In the genomic region with DNA sequence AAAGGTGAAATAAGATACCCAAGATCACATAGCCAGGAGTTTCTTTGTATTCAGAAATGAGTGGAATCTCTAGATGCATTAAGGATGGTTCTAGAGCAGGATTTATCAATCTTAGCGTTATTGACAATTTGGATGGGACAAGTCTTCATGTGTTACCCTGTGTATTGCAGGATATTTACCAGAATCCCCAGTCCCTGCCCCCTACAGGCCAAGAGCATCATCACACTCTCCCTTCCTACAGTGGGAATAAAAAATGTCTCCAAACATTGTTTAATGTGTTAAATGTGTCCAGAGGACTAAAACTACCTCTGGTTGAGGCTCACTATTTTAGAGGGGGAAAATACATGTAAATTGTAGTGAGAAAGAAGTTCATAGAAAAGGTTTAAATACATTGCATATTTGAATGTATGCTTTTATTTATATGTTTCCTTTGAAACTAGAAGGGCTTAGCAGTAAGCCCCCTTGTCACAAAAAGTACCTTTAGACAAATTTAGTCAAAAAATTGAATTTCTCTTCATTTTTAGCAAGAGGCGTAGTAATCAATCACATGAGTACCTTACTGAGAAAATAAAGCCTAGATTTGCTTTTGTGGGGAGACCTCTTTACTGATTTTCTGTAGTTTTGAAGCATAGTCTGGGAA, we compare ENCODE assay signal across 8 cellular contexts.
DNase-seq lines count a peak whose midpoint lies in the region; ATAC-seq, FAIRE-seq and TF ChIP-seq lines count a peak whose summit lies in the region.

No MANE protein-coding gene starts in this region.

- peak; percentile 81 for FAIRE-seq in G401.6 (lab: Jason Lieb, UNC)

- no peak overlapping the region for H3K4me3 ChIP-seq in fibroblast of pulmonary artery (replicated peaks; ENCODE audit: low read depth, low read length)

- CTCF ChIA-PET in activated CD4-positive, alpha-beta T cell treated with anti-CD3 and anti-CD28 coated beads for 36 hours (lab: Charles Lee): interaction anchor here (0.7 to 1.4 kb wide), 3 partner anchors 9 to 179 kb away, joined by 3 to 5 read pairs (median 4); no protein-coding TSS in a partner anchor

- H3K36me3 Mint-ChIP-seq in activated CD4-positive, alpha-beta T cell treated with anti-CD3 and anti-CD28 coated beads for 36 hours (ENCODE audit: low read depth): peaks cover 22% of the 10 kb centered on the region
- H3K36me3 Mint-ChIP-seq in stimulated activated memory B cell treated with anti-CD40 and anti-IgM and Interleukin-4, amounts not matched to agents 10 μg/mL and 1 μg/mL and 100 μg/mL, for 72 hours: peaks cover 27% of the 10 kb centered on the region

- H3K27me3 Mint-ChIP-seq in activated CD4-positive, alpha-beta T cell treated with anti-CD3 and anti-CD28 coated beads for 36 hours: no peaks in the 10 kb centered on the region
- H3K27me3 Mint-ChIP-seq in stimulated activated memory B cell treated with anti-CD40 and anti-IgM and Interleukin-4, amounts not matched to agents 10 μg/mL and 1 μg/mL and 100 μg/mL, for 72 hours: no peaks in the 10 kb centered on the region

- peaks cover 1% of the 10 kb centered on the region for H3K4me1 Mint-ChIP-seq in activated CD4-positive, alpha-beta T cell treated with anti-CD3 and anti-CD28 coated beads for 36 hours
- H3K4me1 Mint-ChIP-seq in stimulated activated memory B cell treated with anti-CD40 and anti-IgM and Interleukin-4, amounts not matched to agents 10 μg/mL and 1 μg/mL and 100 μg/mL, for 72 hours: peaks cover 3% of the 10 kb centered on the region

- DNase-seq in LHCN-M2 (ENCODE audit: low read depth) (peak; percentile 36), fibroblast of pulmonary artery (ENCODE audit: low read depth) (peak; percentile 55), renal cortical epithelial cell (ENCODE audit: low read depth) (peak; percentile 38)
- peak; percentile 52 for DNase-seq in activated CD4-positive, alpha-beta T cell treated with anti-CD3 and anti-CD28 coated beads for 36 hours

- H3K9me3 Mint-ChIP-seq in activated CD4-positive, alpha-beta T cell treated with anti-CD3 and anti-CD28 coated beads for 36 hours (ENCODE audit: low read depth): no peaks in the 10 kb centered on the region
- H3K9me3 Mint-ChIP-seq in stimulated activated memory B cell treated with anti-CD40 and anti-IgM and Interleukin-4, amounts not matched to agents 10 μg/mL and 1 μg/mL and 100 μg/mL, for 72 hours: no peaks in the 10 kb centered on the region

- no peak overlapping the region for H3K4me3 Mint-ChIP-seq in activated CD4-positive, alpha-beta T cell treated with anti-CD3 and anti-CD28 coated beads for 36 hours
- H3K4me3 Mint-ChIP-seq in stimulated activated memory B cell treated with anti-CD40 and anti-IgM and Interleukin-4, amounts not matched to agents 10 μg/mL and 1 μg/mL and 100 μg/mL, for 72 hours: no peak overlapping the region

- H3K27ac ChIP-seq in 22Rv1: no peak overlapping the region

- intact Hi-C loops in activated CD4-positive, alpha-beta T cell treated with anti-CD3 and anti-CD28 coated beads for 36 hours (cut with DNase I, micrococcal nuclease): loop anchor here in 1 of 2 experiments (2.0 kb wide), 1 partner anchor 180 kb away; no protein-coding TSS in a partner anchor

- TF ChIP-seq CTCF in 22Rv1 (IDR thresholded peaks at IDR 0.05) (peak; percentile 89), fibroblast of pulmonary artery (IDR thresholded peaks at IDR 0.05; ENCODE audit: low read length, missing control alignments) (peak; percentile 91)

- peak; percentile 66 for ATAC-seq in activated CD4-positive, alpha-beta T cell treated with anti-CD3 and anti-CD28 coated beads for 36 hours
- ATAC-seq in GM21367 (IDR thresholded peaks at IDR 0.05; ENCODE audit: unreplicated experiment): no peak
- no peak for ATAC-seq in stimulated activated memory B cell treated with anti-CD40 and anti-IgM and Interleukin-4, amounts not matched to agents 10 μg/mL and 1 μg/mL and 100 μg/mL, for 72 hours

- no peak overlapping the region for H3K27ac Mint-ChIP-seq in activated CD4-positive, alpha-beta T cell treated with anti-CD3 and anti-CD28 coated beads for 36 hours
- no peak overlapping the region for H3K27ac Mint-ChIP-seq in stimulated activated memory B cell treated with anti-CD40 and anti-IgM and Interleukin-4, amounts not matched to agents 10 μg/mL and 1 μg/mL and 100 μg/mL, for 72 hours

- POLR2A ChIA-PET in activated CD4-positive, alpha-beta T cell treated with anti-CD3 and anti-CD28 coated beads for 36 hours (lab: Charles Lee): no interaction called here
